In the genomic region with DNA sequence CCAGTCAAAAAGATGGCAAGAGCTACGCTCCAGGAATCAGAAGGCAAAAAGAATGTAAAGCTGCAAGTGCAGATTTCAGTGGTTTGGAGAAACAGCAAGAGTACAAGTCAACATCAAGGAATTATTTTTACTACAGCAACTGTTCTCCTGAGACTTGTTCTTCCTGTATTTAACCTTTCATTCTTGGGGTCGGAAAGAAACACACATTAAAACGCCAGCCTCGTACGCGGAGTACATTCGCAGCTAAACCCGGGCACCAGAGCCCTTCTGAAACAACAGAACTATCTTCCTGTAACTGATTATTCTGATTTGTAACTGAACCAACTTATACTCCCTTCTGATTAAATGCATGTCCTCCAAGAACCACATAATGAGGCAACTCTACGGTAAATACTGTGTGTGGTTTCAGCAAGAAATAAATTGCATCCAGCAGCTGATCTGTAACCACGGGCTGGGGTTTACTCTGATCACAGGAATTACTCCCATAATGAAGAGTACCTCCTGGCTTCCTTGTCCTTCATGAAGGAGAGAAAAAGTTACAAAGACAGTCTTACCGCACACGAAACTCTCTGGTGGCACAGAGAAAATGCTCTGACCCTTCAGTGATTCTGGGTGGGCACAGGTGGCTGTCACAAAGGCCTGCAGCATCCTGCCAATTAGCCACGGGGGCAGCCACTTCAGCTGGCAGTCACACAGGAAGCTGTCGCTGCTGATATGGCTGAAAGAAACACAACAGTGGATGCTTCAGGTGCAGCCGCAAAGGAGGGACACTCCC, we compare ENCODE assay signal across 2 cellular contexts.
TF ChIP-seq lines count a peak whose summit lies in the region.

No MANE protein-coding gene starts in this region.

TF ChIP-seq in GM23338, 12 proteins besides CTCF, POLR2A, EP300 and RAD21 (continued from another document):
- TF ChIP-seq, protein P1, sequence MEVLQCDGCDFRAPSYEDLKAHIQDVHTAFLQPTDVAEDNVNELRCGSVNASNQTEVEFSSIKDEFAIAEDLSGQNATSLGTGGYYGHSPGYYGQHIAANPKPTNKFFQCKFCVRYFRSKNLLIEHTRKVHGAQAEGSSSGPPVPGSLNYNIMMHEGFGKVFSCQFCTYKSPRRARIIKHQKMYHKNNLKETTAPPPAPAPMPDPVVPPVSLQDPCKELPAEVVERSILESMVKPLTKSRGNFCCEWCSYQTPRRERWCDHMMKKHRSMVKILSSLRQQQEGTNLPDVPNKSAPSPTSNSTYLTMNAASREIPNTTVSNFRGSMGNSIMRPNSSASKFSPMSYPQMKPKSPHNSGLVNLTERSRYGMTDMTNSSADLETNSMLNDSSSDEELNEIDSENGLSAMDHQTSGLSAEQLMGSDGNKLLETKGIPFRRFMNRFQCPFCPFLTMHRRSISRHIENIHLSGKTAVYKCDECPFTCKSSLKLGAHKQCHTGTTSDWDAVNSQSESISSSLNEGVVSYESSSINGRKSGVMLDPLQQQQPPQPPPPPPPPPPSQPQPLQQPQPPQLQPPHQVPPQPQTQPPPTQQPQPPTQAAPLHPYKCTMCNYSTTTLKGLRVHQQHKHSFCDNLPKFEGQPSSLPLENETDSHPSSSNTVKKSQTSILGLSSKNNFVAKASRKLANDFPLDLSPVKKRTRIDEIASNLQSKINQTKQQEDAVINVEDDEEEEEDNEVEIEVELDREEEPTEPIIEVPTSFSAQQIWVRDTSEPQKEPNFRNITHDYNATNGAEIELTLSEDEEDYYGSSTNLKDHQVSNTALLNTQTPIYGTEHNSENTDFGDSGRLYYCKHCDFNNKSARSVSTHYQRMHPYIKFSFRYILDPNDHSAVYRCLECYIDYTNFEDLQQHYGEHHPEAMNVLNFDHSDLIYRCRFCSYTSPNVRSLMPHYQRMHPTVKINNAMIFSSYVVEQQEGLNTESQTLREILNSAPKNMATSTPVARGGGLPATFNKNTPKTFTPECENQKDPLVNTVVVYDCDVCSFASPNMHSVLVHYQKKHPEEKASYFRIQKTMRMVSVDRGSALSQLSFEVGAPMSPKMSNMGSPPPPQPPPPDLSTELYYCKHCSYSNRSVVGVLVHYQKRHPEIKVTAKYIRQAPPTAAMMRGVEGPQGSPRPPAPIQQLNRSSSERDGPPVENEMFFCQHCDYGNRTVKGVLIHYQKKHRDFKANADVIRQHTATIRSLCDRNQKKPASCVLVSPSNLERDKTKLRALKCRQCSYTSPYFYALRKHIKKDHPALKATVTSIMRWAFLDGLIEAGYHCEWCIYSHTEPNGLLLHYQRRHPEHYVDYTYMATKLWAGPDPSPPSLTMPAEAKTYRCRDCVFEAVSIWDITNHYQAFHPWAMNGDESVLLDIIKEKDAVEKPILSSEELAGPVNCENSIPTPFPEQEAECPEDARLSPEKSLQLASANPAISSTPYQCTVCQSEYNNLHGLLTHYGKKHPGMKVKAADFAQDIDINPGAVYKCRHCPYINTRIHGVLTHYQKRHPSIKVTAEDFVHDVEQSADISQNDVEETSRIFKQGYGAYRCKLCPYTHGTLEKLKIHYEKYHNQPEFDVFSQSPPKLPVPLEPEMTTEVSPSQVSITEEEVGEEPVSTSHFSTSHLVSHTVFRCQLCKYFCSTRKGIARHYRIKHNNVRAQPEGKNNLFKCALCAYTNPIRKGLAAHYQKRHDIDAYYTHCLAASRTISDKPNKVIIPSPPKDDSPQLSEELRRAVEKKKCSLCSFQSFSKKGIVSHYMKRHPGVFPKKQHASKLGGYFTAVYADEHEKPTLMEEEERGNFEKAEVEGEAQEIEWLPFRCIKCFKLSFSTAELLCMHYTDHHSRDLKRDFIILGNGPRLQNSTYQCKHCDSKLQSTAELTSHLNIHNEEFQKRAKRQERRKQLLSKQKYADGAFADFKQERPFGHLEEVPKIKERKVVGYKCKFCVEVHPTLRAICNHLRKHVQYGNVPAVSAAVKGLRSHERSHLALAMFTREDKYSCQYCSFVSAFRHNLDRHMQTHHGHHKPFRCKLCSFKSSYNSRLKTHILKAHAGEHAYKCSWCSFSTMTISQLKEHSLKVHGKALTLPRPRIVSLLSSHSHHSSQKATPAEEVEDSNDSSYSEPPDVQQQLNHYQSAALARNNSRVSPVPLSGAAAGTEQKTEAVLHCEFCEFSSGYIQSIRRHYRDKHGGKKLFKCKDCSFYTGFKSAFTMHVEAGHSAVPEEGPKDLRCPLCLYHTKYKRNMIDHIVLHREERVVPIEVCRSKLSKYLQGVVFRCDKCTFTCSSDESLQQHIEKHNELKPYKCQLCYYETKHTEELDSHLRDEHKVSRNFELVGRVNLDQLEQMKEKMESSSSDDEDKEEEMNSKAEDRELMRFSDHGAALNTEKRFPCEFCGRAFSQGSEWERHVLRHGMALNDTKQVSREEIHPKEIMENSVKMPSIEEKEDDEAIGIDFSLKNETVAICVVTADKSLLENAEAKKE (CRISPR knock-in tag; IDR thresholded peaks at IDR 0.05), result no peak
- TF ChIP-seq JUNB (IDR thresholded peaks at IDR 0.05; ENCODE audit: unreplicated experiment), result no peak
- no peak for TF ChIP-seq POLR2AphosphoS5 (IDR thresholded peaks at IDR 0.05; ENCODE audit: low read depth)
- TF ChIP-seq STAT1 (IDR thresholded peaks at IDR 0.05; ENCODE audit: unreplicated experiment), result no peak
- no peak for TF ChIP-seq EZH2phosphoT487 (IDR thresholded peaks at IDR 0.05; ENCODE audit: unreplicated experiment)
- TF ChIP-seq REST (IDR thresholded peaks at IDR 0.05; ENCODE audit: unreplicated experiment), result no peak
- no peak for TF ChIP-seq EZH2 (IDR thresholded peaks at IDR 0.05; ENCODE audit: low read depth, unreplicated experiment)
- no peak for TF ChIP-seq ZNF114 (CRISPR knock-in tag; IDR thresholded peaks at IDR 0.05)
- TF ChIP-seq NANOG (IDR thresholded peaks at IDR 0.05; ENCODE audit: borderline replicate concordance), result no peak

TF ChIP-seq in GM12878, 131 proteins besides CTCF, POLR2A, EP300 and RAD21 (continued from another document and continues in another):
- TF ChIP-seq PRDM15 (CRISPR knock-in tag; IDR thresholded peaks at IDR 0.05) (no peak), SMAD1 (IDR thresholded peaks at IDR 0.05; ENCODE audit: low read depth, partially characterized antibody) (no peak), MTA2 (IDR thresholded peaks at IDR 0.05; ENCODE audit: low read depth) (peak; percentile 65), TCF12 (IDR thresholded peaks at IDR 0.05; ENCODE audit: low read depth, low read length) (peak; percentile 57; the same call in 1 of the 2 replicates), CREM (IDR thresholded peaks at IDR 0.05; ENCODE audit: low read depth) (peak; percentile 32; the same call in 1 of the 2 replicates), REST (IDR thresholded peaks at IDR 0.05; ENCODE audit: low read depth, low read length) (no peak), ZZZ3 (IDR thresholded peaks at IDR 0.05; ENCODE audit: control insufficient read depth, insufficient read length, low read depth) (no peak), ZBTB4 (CRISPR knock-in tag; IDR thresholded peaks at IDR 0.05) (no peak), GATAD2B (conservative IDR thresholded peaks at IDR 0.05; ENCODE audit: low read depth) (no peak)
- TF ChIP-seq, protein P2, sequence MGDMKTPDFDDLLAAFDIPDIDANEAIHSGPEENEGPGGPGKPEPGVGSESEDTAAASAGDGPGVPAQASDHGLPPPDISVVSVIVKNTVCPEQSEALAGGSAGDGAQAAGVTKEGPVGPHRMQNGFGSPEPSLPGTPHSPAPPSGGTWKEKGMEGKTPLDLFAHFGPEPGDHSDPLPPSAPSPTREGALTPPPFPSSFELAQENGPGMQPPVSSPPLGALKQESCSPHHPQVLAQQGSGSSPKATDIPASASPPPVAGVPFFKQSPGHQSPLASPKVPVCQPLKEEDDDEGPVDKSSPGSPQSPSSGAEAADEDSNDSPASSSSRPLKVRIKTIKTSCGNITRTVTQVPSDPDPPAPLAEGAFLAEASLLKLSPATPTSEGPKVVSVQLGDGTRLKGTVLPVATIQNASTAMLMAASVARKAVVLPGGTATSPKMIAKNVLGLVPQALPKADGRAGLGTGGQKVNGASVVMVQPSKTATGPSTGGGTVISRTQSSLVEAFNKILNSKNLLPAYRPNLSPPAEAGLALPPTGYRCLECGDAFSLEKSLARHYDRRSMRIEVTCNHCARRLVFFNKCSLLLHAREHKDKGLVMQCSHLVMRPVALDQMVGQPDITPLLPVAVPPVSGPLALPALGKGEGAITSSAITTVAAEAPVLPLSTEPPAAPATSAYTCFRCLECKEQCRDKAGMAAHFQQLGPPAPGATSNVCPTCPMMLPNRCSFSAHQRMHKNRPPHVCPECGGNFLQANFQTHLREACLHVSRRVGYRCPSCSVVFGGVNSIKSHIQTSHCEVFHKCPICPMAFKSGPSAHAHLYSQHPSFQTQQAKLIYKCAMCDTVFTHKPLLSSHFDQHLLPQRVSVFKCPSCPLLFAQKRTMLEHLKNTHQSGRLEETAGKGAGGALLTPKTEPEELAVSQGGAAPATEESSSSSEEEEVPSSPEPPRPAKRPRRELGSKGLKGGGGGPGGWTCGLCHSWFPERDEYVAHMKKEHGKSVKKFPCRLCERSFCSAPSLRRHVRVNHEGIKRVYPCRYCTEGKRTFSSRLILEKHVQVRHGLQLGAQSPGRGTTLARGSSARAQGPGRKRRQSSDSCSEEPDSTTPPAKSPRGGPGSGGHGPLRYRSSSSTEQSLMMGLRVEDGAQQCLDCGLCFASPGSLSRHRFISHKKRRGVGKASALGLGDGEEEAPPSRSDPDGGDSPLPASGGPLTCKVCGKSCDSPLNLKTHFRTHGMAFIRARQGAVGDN (IDR thresholded peaks at IDR 0.05), result peak; percentile 84
- TF ChIP-seq, protein P3, sequence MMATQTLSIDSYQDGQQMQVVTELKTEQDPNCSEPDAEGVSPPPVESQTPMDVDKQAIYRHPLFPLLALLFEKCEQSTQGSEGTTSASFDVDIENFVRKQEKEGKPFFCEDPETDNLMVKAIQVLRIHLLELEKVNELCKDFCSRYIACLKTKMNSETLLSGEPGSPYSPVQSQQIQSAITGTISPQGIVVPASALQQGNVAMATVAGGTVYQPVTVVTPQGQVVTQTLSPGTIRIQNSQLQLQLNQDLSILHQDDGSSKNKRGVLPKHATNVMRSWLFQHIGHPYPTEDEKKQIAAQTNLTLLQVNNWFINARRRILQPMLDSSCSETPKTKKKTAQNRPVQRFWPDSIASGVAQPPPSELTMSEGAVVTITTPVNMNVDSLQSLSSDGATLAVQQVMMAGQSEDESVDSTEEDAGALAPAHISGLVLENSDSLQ (IDR thresholded peaks at IDR 0.05), result peak; percentile 70
- TF ChIP-seq, protein P4, sequence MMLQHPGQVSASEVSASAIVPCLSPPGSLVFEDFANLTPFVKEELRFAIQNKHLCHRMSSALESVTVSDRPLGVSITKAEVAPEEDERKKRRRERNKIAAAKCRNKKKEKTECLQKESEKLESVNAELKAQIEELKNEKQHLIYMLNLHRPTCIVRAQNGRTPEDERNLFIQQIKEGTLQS (IDR thresholded peaks at IDR 0.05; ENCODE audit: borderline replicate concordance, extremely low read depth, low read depth, low read length), result no peak
